Comparison of ENCODE assay signal across 8 cellular contexts in the genomic region with DNA sequence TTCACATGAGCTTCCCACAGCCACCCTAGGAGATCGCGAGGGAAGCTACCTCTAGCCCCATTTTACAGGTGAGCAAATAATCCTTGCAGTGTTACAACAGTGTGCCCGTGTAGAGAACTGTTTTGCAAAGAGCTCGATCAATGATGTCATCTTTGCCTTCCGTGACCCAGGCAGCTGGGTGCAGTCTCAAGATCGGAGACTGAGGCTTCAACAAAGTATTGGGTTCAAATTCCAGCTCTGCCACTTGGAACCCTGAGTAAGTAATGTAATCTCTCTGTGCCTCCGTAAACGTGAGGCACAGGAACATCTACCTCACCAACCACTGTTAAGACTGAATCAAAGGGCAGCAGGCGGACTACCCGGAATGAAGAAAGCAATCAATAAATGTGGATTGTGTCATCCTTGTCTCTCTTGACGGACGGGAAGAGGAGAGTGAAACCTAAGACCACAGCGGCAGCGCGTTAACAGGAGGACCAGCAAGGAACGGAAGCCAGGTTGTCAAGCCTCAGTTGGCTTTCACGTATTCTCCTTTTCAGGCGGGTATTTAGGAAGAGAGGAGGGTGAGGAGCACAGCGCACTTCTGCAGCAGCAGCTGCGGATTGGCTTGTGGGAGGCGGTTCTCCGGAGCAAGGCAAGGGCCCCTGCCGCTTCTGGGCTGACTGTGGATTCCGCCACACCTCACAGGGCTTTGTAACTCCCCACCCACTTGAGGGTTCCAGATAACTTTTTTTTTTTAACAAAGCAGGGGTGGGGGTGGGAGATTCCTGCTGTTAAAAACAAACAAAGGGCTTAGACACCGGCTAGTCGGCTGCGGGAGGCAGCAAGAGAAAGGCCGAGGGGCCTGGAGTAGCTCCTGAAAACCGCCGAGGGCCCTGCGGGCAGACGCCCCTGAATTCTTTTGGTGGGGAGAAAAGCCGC. TPM values are rescaled to one million over a fixed set of nuclear protein-coding genes. Genes with fewer than 3 reads are reported as not detected.
DNase-seq lines count a peak whose midpoint lies in the region; ATAC-seq and TF ChIP-seq lines count a peak whose summit lies in the region.

No MANE protein-coding gene starts in this region.

- WGBS in heart left ventricle, 4 donors: 65 to 88% (median 80%) methylated on average over 33 of the region's 33 CpGs
- 62 to 64% methylated on average over 33 of the region's 33 CpGs for WGBS in tibial nerve, 2 donors

- peak in 1 of 2 donors; percentile 30 for TF ChIP-seq EP300 in tibial nerve (IDR thresholded peaks at IDR 0.05)

- intact Hi-C loops in heart left ventricle (cut with DNase I) (loop anchor here in 5 of 10 donors (2.0 to 10.0 kb wide), 4 partner anchors 57 to 241 kb away; a partner anchor contains a TSS), Right ventricle myocardium inferior (cut with DNase I) (loop anchor here (10.0 kb wide), 1 partner anchor 119 kb away; no protein-coding TSS in a partner anchor), left lung (cut with DNase I) (loop anchor here in 1 of 2 donors (10.0 kb wide), 1 partner anchor 101 kb away; no protein-coding TSS in a partner anchor)

- H3K4me1 Mint-ChIP-seq in activated naive CD8-positive, alpha-beta T cell treated with anti-CD3 and anti-CD28 coated beads, Interleukin-2, amount 50 U/mL, for 24 hours: peaks cover 38% of the 10 kb centered on the region

- H3K27me3 Mint-ChIP-seq in activated naive CD8-positive, alpha-beta T cell treated with anti-CD3 and anti-CD28 coated beads, Interleukin-2, amount 50 U/mL, for 24 hours: peaks cover 18% of the 10 kb centered on the region

- H3K36me3 ChIP-seq in heart left ventricle (no peaks in the 10 kb centered on the region), left lung (no peaks in the 10 kb centered on the region), tibial nerve (no peaks in the 10 kb centered on the region)

- H3K4me3 ChIP-seq in heart left ventricle (peak overlapping the region in 5 of 12 donors; percentile 85 to 95 (median 86)), left lung (peak overlapping the region in 1 of 2 donors; percentile 75), tibial nerve (peak overlapping the region in 2 of 4 donors; percentile 67 to 94)

- H3K9me3 Mint-ChIP-seq in activated naive CD8-positive, alpha-beta T cell treated with anti-CD3 and anti-CD28 coated beads, Interleukin-2, amount 50 U/mL, for 24 hours: no peaks in the 10 kb centered on the region

- H3K9me3 ChIP-seq in heart left ventricle: no peaks in the 10 kb centered on the region
- no peaks in the 10 kb centered on the region for H3K9me3 ChIP-seq in left lung
- no peaks in the 10 kb centered on the region for H3K9me3 ChIP-seq in tibial nerve

- TF ChIP-seq CTCF in heart left ventricle (IDR thresholded peaks at IDR 0.05): no peak
- no peak for TF ChIP-seq CTCF in left lung (IDR thresholded peaks at IDR 0.05)
- no peak for TF ChIP-seq CTCF in tibial nerve (IDR thresholded peaks at IDR 0.05)

- peak overlapping the region; percentile 69 for H3K27ac Mint-ChIP-seq in activated naive CD8-positive, alpha-beta T cell treated with anti-CD3 and anti-CD28 coated beads, Interleukin-2, amount 50 U/mL, for 24 hours

- no peaks in the 10 kb centered on the region for H3K36me3 Mint-ChIP-seq in activated naive CD8-positive, alpha-beta T cell treated with anti-CD3 and anti-CD28 coated beads, Interleukin-2, amount 50 U/mL, for 24 hours (ENCODE audit: low read depth)

- H3K4me1 ChIP-seq in heart left ventricle (peaks cover 5 to 39% (median 23%) of the 10 kb centered on the region in 12 donors), left lung (peaks cover 12 to 41% of the 10 kb centered on the region in 2 donors), tibial nerve (peaks cover 0 to 33% (median 20%) of the 10 kb centered on the region in 4 donors)

- H3K27me3 ChIP-seq in heart left ventricle (no peaks in the 10 kb centered on the region), left lung (peaks cover 0 to 14% of the 10 kb centered on the region in 2 donors), tibial nerve (no peaks in the 10 kb centered on the region)

- TF ChIP-seq POLR2A in heart left ventricle (IDR thresholded peaks at IDR 0.05) (no peak), tibial nerve (IDR thresholded peaks at IDR 0.05) (no peak)

- ATAC-seq in heart left ventricle (no peak), Right ventricle myocardium inferior (no peak), left lung (peak; percentile 27), HG03469 (IDR thresholded peaks at IDR 0.05; ENCODE audit: unreplicated experiment) (no peak), HG02610 (IDR thresholded peaks at IDR 0.05; ENCODE audit: unreplicated experiment) (no peak)
- ATAC-seq in activated naive CD8-positive, alpha-beta T cell treated with anti-CD3 and anti-CD28 coated beads, Interleukin-2, amount 50 U/mL, for 24 hours: peak; percentile 13

- DNase-seq in heart left ventricle (peak in 3 of 5 donors; percentile 34 to 53 (median 53)), Right ventricle myocardium inferior (ENCODE audit: missing footprints) (no peak), left lung (peak; percentile 59 to 80), tibial nerve (ENCODE audit: low spot score in 2 of 2) (no peak), NCI-H345 (lab: John Stamatoyannopoulos, UW) (no peak)
- no peak for DNase-seq in activated naive CD8-positive, alpha-beta T cell treated with anti-CD3 and anti-CD28 coated beads, Interleukin-2, amount 50 U/mL, for 24 hours

- H3K27ac ChIP-seq in heart left ventricle (peak overlapping the region in 10 of 12 donors; percentile 77 to 96 (median 92)), left lung (peak overlapping the region; percentile 87 to 89), tibial nerve (peak overlapping the region in 3 of 4 donors; percentile 88 to 93 (median 89))

- H3K4me3 Mint-ChIP-seq in activated naive CD8-positive, alpha-beta T cell treated with anti-CD3 and anti-CD28 coated beads, Interleukin-2, amount 50 U/mL, for 24 hours: peak overlapping the region; percentile 50

RNA-seq across cellular contexts. Expression of a gene that starts 1.5 kb away (rescaled TPM):
- total RNA-seq in heart left ventricle (10 to 100 TPM; 12.1 to 34.3 (median 16.3) TPM), Right ventricle myocardium inferior (18.0 TPM), left lung (10 to 100 TPM; 30.9 to 33.1 TPM), tibial nerve (10 to 100 TPM; 36.3 to 68.6 (median 44.1) TPM)
- polyA plus RNA-seq in heart left ventricle: 1 to 10 TPM; 5.6 to 9.8 TPM

Comparison
In these comparisons a context has a peak if more than half of its experiments do, and no peak if none do; other contexts are left out.
1. DNase-seq: peak in heart left ventricle (3 of 5) and left lung (2 of 2); none in Right ventricle myocardium inferior (single experiment), activated naive CD8-positive, alpha-beta T cell treated with anti-CD3 and anti-CD28 coated beads, Interleukin-2, amount 50 U/mL, for 24 hours (single experiment), tibial nerve (0 of 2) and NCI-H345 (single experiment).
2. ATAC-seq: peak in activated naive CD8-positive, alpha-beta T cell treated with anti-CD3 and anti-CD28 coated beads, Interleukin-2, amount 50 U/mL, for 24 hours (single experiment) and left lung (single experiment); none in heart left ventricle (0 of 4), Right ventricle myocardium inferior (single experiment), HG03469 (single experiment) and HG02610 (single experiment).
3. Peak in every context shown above with its lines, with median percentiles within 50 percentile points of each other: H3K27ac ChIP-seq.